ENCODE assay signal across 19 cellular contexts in genomic region chr7:68461430-68461829, GRCh38.
DNase-seq lines count a peak whose midpoint lies in the region; ATAC-seq, FAIRE-seq and TF ChIP-seq lines count a peak whose summit lies in the region.
"Had no signal": no experiment of that assay in that cellular context is flagged by ENCODE, and none has a peak within 500 bp of the region (broad histone marks: within the 10 kb centered on the region; RNA-seq: fewer than 3 reads in every experiment).

No MANE protein-coding gene starts in this region.

- peak overlapping the region; percentile 51 for H3K27ac ChIP-seq in osteoblast (ENCODE audit: low read depth, low read length)

- DNase-seq in AG09309 (ENCODE audit: low read depth): peak; percentile 35
- DNase-seq in HTR-8/SVneo (ENCODE audit: insufficient read length, low spot score): peak; percentile 8
- no peak for DNase-seq in chondrocyte (ENCODE audit: low spot score)
- DNase-seq in osteoblast (ENCODE audit: insufficient read length, low spot score, missing footprints): peak; percentile 46
- DNase-seq in T-helper 17 cell: no peak
- no peak for DNase-seq in AML-193 (lab: John Stamatoyannopoulos, UW)
- DNase-seq: ACHN, C1 segment of cervical spinal cord, EL, KBM-7, NCI-H1092 treated with DMSO at 0.1 percent for 48 hours, NCI-H187, NCI-H510A, NCI-H82, Right ventricle myocardium superior had no signal

- H3K36me3 Mint-ChIP-seq in chondrocyte (ENCODE audit: low read depth): no peaks in the 10 kb centered on the region
- no peaks in the 10 kb centered on the region for H3K36me3 Mint-ChIP-seq in T-helper 17 cell (ENCODE audit: low read depth)

- peaks cover 9% of the 10 kb centered on the region for H3K4me1 ChIP-seq in osteoblast (ENCODE audit: insufficient read depth, low read length)

- H3K9me3 ChIP-seq in osteoblast (ENCODE audit: low read depth, low read length) (no peaks in the 10 kb centered on the region), T-helper 17 cell (ENCODE audit: control insufficient read depth, low read length, poor library complexity, severe bottlenecking) (no peaks in the 10 kb centered on the region)

- no peaks in the 10 kb centered on the region for H3K27me3 ChIP-seq in osteoblast (ENCODE audit: insufficient read depth, low read length)

- H3K79me2 ChIP-seq in osteoblast (ENCODE audit: insufficient read depth, low read length): no peaks in the 10 kb centered on the region

- TF ChIP-seq CTCF in AG09309 (IDR thresholded peaks at IDR 0.05; ENCODE audit: control insufficient read depth, insufficient read depth, low read depth, low read length, missing control alignments): no peak
- TF ChIP-seq CTCF in chondrocyte (IDR thresholded peaks at IDR 0.05): no peak
- no peak for TF ChIP-seq CTCF in osteoblast (IDR thresholded peaks at IDR 0.05; ENCODE audit: extremely low read depth, low read depth, low read length)

- no peak for FAIRE-seq in HTR-8/SVneo (lab: Jason Lieb, UNC)
- FAIRE-seq: GM12878, GM19239 had no signal

- ATAC-seq in T-helper 17 cell: no peak
- no peak for ATAC-seq in HG03108 (IDR thresholded peaks at IDR 0.05; ENCODE audit: unreplicated experiment)
- ATAC-seq: GM12878, Panc1 had no signal

- peak overlapping the region; percentile 18 for H3K27ac Mint-ChIP-seq in chondrocyte (ENCODE audit: unreplicated experiment)
- no peak overlapping the region for H3K27ac Mint-ChIP-seq in T-helper 17 cell

- H3K27me3 Mint-ChIP-seq in chondrocyte (ENCODE audit: low read depth) (peaks cover 2% of the 10 kb centered on the region), T-helper 17 cell (no peaks in the 10 kb centered on the region)

- no peaks in the 10 kb centered on the region for H3K36me3 ChIP-seq in osteoblast (ENCODE audit: insufficient read depth, low read length)

- peaks cover 5% of the 10 kb centered on the region for H3K9me3 Mint-ChIP-seq in chondrocyte (ENCODE audit: low read depth)

- H2AFZ ChIP-seq in osteoblast (ENCODE audit: low read length): no peak overlapping the region

- no peak overlapping the region for H3K4me3 ChIP-seq in AG09309 (ENCODE audit: control insufficient read depth, low read depth, low read length)
- H3K4me3 ChIP-seq in osteoblast (ENCODE audit: insufficient read depth, low read length): no peak overlapping the region
- H3K4me3 ChIP-seq: GM12878 had no signal

- H4K20me1 ChIP-seq in osteoblast (ENCODE audit: insufficient read depth, low read length): no peaks in the 10 kb centered on the region

- H3K4me3 Mint-ChIP-seq in chondrocyte (ENCODE audit: unreplicated experiment) (no peak overlapping the region), T-helper 17 cell (no peak overlapping the region)

- peak overlapping the region; percentile 34 for H3K4me2 ChIP-seq in osteoblast (ENCODE audit: insufficient read depth, low read length)

- H3K4me1 Mint-ChIP-seq in chondrocyte (ENCODE audit: low read depth) (peaks cover 33% of the 10 kb centered on the region), T-helper 17 cell (no peaks in the 10 kb centered on the region)

Comparison
In these comparisons a context has a peak if more than half of its experiments do, and no peak if none do; other contexts are left out.
1. DNase-seq: peak in AG09309 (single experiment), HTR-8/SVneo (single experiment) and osteoblast (single experiment); none in chondrocyte (single experiment), T-helper 17 cell (0 of 3) and AML-193 (0 of 2).